Comparison of ENCODE assay signal across 5 cellular contexts in the genomic region with DNA sequence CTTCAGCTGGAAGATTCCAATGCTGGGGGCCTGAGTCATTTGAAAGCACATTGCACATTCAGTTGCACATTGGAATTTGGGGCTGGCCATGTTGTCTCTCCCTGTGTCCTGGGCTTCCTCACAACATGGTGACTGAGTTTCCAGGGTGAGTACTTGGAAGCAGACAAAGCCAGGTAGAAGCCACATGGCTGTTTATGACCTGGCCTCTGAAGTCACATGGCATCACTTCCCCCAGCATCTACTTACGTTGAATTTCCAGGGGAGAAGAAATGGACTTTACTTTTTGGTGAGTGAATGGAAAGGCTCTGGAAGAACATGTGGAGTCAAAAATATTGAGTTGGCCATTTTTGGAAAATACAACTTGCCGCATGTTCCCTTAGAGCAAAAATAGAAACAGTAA.
"Had no signal": no experiment of that assay in that cellular context is flagged by ENCODE, and none has a peak within 500 bp of the region (broad histone marks: within the 10 kb centered on the region; RNA-seq: fewer than 3 reads in every experiment).

No MANE protein-coding gene starts in this region.

- H3K27ac ChIP-seq: HL-60 had no signal

- FAIRE-seq: HTR-8/SVneo, K562 had no signal

- H3K4me3 ChIP-seq: K562 had no signal

- ATAC-seq: K562 had no signal

- DNase-seq: IMR-90, KBM-7 had no signal
